In the genomic region with DNA sequence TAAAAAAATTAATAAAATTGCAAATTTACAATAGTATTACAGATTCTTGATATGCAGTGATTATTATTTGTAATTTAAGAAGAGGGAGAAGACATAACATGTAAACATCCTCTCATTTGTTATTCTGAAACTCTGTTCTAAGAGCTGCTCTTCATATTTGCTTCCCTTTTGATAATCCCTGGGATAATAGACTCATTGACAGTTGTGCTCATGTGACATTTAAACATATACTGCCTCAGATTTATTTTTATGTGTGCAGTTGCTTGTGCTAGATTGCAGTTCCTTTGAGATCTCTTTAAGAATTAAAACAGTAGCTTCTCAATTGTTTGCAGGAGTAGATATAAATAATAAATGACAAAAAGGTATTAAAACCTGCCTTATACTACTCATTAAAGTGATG, we compare ENCODE assay signal across 7 cellular contexts.
"Had no signal": no experiment of that assay in that cellular context is flagged by ENCODE, and none has a peak within 500 bp of the region (broad histone marks: within the 10 kb centered on the region; RNA-seq: fewer than 3 reads in every experiment).

No MANE protein-coding gene starts in this region.

- DNase-seq: IMR-90, KBM-7 had no signal

- H3K27me3 Mint-ChIP-seq: IgD-negative memory B cell had no signal

- H3K27ac Mint-ChIP-seq: IgD-negative memory B cell had no signal

- FAIRE-seq: HepG2, HTR-8/SVneo, K562 had no signal

- H3K27ac ChIP-seq: HL-60 had no signal

- H3K4me3 ChIP-seq: K562 had no signal

- H3K36me3 Mint-ChIP-seq: IgD-negative memory B cell had no signal

- H3K4me1 Mint-ChIP-seq: IgD-negative memory B cell had no signal

- H3K4me3 Mint-ChIP-seq: IgD-negative memory B cell had no signal

- ATAC-seq: HepG2, K562 had no signal
